Comparison of ENCODE assay signal across 1 cellular context in the genomic region with DNA sequence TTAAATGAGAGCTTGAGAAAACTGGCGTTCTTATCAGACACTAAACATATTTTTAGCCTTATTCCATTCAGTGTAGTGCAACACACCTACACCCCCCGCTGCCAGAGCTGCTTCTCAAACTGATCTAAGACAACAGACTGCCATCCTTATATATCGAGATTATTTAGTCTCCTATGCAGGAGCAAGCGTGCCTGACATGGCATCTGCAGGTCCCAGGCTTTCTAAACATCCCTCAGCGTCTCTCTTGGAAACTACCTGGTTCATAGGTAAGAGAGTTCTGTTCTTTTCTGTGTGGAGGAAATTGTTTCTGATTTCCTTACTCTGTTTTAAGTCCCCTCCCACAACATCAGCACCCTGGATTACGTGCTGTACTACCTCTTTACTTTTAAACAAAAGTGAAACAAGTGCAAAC.
TF ChIP-seq lines count a peak whose summit lies in the region.

No MANE protein-coding gene starts in this region.

TF ChIP-seq in GM23338, 12 proteins besides CTCF, POLR2A, EP300 and RAD21 (continued from another document):
- TF ChIP-seq, protein P1, sequence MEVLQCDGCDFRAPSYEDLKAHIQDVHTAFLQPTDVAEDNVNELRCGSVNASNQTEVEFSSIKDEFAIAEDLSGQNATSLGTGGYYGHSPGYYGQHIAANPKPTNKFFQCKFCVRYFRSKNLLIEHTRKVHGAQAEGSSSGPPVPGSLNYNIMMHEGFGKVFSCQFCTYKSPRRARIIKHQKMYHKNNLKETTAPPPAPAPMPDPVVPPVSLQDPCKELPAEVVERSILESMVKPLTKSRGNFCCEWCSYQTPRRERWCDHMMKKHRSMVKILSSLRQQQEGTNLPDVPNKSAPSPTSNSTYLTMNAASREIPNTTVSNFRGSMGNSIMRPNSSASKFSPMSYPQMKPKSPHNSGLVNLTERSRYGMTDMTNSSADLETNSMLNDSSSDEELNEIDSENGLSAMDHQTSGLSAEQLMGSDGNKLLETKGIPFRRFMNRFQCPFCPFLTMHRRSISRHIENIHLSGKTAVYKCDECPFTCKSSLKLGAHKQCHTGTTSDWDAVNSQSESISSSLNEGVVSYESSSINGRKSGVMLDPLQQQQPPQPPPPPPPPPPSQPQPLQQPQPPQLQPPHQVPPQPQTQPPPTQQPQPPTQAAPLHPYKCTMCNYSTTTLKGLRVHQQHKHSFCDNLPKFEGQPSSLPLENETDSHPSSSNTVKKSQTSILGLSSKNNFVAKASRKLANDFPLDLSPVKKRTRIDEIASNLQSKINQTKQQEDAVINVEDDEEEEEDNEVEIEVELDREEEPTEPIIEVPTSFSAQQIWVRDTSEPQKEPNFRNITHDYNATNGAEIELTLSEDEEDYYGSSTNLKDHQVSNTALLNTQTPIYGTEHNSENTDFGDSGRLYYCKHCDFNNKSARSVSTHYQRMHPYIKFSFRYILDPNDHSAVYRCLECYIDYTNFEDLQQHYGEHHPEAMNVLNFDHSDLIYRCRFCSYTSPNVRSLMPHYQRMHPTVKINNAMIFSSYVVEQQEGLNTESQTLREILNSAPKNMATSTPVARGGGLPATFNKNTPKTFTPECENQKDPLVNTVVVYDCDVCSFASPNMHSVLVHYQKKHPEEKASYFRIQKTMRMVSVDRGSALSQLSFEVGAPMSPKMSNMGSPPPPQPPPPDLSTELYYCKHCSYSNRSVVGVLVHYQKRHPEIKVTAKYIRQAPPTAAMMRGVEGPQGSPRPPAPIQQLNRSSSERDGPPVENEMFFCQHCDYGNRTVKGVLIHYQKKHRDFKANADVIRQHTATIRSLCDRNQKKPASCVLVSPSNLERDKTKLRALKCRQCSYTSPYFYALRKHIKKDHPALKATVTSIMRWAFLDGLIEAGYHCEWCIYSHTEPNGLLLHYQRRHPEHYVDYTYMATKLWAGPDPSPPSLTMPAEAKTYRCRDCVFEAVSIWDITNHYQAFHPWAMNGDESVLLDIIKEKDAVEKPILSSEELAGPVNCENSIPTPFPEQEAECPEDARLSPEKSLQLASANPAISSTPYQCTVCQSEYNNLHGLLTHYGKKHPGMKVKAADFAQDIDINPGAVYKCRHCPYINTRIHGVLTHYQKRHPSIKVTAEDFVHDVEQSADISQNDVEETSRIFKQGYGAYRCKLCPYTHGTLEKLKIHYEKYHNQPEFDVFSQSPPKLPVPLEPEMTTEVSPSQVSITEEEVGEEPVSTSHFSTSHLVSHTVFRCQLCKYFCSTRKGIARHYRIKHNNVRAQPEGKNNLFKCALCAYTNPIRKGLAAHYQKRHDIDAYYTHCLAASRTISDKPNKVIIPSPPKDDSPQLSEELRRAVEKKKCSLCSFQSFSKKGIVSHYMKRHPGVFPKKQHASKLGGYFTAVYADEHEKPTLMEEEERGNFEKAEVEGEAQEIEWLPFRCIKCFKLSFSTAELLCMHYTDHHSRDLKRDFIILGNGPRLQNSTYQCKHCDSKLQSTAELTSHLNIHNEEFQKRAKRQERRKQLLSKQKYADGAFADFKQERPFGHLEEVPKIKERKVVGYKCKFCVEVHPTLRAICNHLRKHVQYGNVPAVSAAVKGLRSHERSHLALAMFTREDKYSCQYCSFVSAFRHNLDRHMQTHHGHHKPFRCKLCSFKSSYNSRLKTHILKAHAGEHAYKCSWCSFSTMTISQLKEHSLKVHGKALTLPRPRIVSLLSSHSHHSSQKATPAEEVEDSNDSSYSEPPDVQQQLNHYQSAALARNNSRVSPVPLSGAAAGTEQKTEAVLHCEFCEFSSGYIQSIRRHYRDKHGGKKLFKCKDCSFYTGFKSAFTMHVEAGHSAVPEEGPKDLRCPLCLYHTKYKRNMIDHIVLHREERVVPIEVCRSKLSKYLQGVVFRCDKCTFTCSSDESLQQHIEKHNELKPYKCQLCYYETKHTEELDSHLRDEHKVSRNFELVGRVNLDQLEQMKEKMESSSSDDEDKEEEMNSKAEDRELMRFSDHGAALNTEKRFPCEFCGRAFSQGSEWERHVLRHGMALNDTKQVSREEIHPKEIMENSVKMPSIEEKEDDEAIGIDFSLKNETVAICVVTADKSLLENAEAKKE (CRISPR knock-in tag; IDR thresholded peaks at IDR 0.05), result no peak
- TF ChIP-seq, protein P2, sequence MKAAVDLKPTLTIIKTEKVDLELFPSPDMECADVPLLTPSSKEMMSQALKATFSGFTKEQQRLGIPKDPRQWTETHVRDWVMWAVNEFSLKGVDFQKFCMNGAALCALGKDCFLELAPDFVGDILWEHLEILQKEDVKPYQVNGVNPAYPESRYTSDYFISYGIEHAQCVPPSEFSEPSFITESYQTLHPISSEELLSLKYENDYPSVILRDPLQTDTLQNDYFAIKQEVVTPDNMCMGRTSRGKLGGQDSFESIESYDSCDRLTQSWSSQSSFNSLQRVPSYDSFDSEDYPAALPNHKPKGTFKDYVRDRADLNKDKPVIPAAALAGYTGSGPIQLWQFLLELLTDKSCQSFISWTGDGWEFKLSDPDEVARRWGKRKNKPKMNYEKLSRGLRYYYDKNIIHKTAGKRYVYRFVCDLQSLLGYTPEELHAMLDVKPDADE (IDR thresholded peaks at IDR 0.05), result no peak
- TF ChIP-seq POLR2AphosphoS5 (IDR thresholded peaks at IDR 0.05; ENCODE audit: low read depth), result no peak
- no peak for TF ChIP-seq NANOG (IDR thresholded peaks at IDR 0.05; ENCODE audit: borderline replicate concordance)
- no peak for TF ChIP-seq EZH2phosphoT487 (IDR thresholded peaks at IDR 0.05; ENCODE audit: unreplicated experiment)
- no peak for TF ChIP-seq STAT1 (IDR thresholded peaks at IDR 0.05; ENCODE audit: unreplicated experiment)
- TF ChIP-seq ZNF331 (CRISPR knock-in tag; IDR thresholded peaks at IDR 0.05; ENCODE audit: low read depth), result no peak
- no peak for TF ChIP-seq ZNF114 (CRISPR knock-in tag; IDR thresholded peaks at IDR 0.05)
